In the genomic region with DNA sequence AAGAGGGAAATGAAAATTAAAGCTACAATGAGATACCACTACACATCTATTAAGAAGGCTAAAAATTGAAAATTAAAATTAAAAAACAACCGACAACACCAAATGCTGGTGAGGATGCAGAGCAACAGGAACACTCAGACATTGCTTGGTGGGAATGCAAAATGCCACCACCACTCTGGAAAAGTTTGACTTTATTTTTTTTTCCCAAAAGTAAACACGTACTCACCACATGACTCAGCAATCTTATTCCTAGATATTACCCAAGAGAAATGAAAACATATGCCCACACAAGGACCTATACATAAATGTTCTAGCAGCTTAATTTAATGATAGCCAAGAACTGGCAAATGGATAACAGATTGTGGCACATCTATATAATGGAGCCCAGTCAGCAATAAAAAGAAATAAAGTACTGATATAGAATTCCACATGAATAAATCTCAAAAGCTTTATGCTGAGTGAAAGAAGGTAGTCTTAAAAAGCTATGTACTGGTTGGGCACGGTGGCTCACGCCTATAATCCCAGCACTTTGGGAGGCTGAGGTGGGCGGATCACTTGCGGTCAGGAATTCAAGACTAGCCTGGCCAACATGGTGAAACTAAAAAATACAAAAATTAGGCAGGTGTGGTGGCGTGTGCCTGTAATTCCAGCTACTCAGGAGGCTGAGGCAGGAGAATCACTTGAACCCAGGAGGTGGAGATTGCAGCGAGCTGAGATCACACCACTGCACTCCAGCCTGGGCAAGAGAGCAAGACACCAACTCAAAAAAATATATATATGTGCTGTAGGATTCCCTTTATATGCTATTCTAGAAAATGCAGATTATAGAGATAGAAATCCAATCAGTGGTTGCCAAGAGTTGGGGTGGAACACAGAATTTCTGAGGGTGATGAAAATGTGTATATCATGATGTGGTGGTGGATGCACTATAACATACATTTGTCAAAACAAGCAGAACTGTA, we compare ENCODE assay signal across 1 cellular context.
TF ChIP-seq lines count a peak whose summit lies in the region.

No MANE protein-coding gene starts in this region.

TF ChIP-seq in HepG2, 621 proteins besides CTCF, POLR2A, EP300 and RAD21 (continued from another document and continues in another):
- TF ChIP-seq CREB1 (IDR thresholded peaks at IDR 0.05) (no peak), CREB1 (CRISPR knock-in tag; IDR thresholded peaks at IDR 0.05) (peak; percentile 11; the same call in 1 of the 2 replicates), LCORL (IDR thresholded peaks at IDR 0.05) (no peak), LCORL (CRISPR knock-in tag; IDR thresholded peaks at IDR 0.05) (peak; percentile 40; the same call in 1 of the 2 replicates), ZNF781 (CRISPR knock-in tag; IDR thresholded peaks at IDR 0.05; ENCODE audit: borderline replicate concordance, not compliant biosample characterization) (no peak), ZBTB3 (CRISPR knock-in tag; IDR thresholded peaks at IDR 0.05; ENCODE audit: borderline replicate concordance, low read depth) (no peak), FOXK1 (CRISPR knock-in tag; IDR thresholded peaks at IDR 0.05; ENCODE audit: borderline replicate concordance, low read depth) (peak; percentile 89), BORCS8-MEF2B (CRISPR knock-in tag; IDR thresholded peaks at IDR 0.05) (no peak), ZNF136 (CRISPR knock-in tag; IDR thresholded peaks at IDR 0.05; ENCODE audit: low read depth) (no peak), ZFAT (CRISPR knock-in tag; conservative IDR thresholded peaks at IDR 0.05) (no peak), MAFF (IDR thresholded peaks at IDR 0.05; ENCODE audit: low read depth, low read length) (peak; percentile 94), MIXL1 (CRISPR knock-in tag; IDR thresholded peaks at IDR 0.05) (no peak), CEBPB (IDR thresholded peaks at IDR 0.05; ENCODE audit: borderline replicate concordance, low read depth, low read length) (peak; percentile 66; the same call in 1 of the 2 replicates), KMT2B (CRISPR knock-in tag; IDR thresholded peaks at IDR 0.05) (0 out of 2 replicates have a peak, but pooled peaks have one; percentile 25), SMAD3 (CRISPR knock-in tag; IDR thresholded peaks at IDR 0.05) (peak; percentile 58; the same call in 1 of the 2 replicates), ZNF543 (CRISPR knock-in tag; IDR thresholded peaks at IDR 0.05) (no peak), ZNF430 (CRISPR knock-in tag; IDR thresholded peaks at IDR 0.05) (no peak), HDAC6 (IDR thresholded peaks at IDR 0.05; ENCODE audit: low read depth, low read length) (no peak), SOX6 (IDR thresholded peaks at IDR 0.05) (no peak), SOX6 (CRISPR knock-in tag; IDR thresholded peaks at IDR 0.05) (peak; percentile 38; the same call in 1 of the 2 replicates), ZNF446 (CRISPR knock-in tag; IDR thresholded peaks at IDR 0.05) (no peak), ZNF274 (CRISPR knock-in tag; IDR thresholded peaks at IDR 0.05) (no peak), FOXK2 (IDR thresholded peaks at IDR 0.05) (peak; percentile 36; the same call in 1 of the 2 replicates)
- TF ChIP-seq, protein P1, sequence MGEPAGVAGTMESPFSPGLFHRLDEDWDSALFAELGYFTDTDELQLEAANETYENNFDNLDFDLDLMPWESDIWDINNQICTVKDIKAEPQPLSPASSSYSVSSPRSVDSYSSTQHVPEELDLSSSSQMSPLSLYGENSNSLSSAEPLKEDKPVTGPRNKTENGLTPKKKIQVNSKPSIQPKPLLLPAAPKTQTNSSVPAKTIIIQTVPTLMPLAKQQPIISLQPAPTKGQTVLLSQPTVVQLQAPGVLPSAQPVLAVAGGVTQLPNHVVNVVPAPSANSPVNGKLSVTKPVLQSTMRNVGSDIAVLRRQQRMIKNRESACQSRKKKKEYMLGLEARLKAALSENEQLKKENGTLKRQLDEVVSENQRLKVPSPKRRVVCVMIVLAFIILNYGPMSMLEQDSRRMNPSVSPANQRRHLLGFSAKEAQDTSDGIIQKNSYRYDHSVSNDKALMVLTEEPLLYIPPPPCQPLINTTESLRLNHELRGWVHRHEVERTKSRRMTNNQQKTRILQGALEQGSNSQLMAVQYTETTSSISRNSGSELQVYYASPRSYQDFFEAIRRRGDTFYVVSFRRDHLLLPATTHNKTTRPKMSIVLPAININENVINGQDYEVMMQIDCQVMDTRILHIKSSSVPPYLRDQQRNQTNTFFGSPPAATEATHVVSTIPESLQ (CRISPR knock-in tag; conservative IDR thresholded peaks at IDR 0.05) = no peak
- TF ChIP-seq, protein P2, sequence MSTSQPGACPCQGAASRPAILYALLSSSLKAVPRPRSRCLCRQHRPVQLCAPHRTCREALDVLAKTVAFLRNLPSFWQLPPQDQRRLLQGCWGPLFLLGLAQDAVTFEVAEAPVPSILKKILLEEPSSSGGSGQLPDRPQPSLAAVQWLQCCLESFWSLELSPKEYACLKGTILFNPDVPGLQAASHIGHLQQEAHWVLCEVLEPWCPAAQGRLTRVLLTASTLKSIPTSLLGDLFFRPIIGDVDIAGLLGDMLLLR (CRISPR knock-in tag; IDR thresholded peaks at IDR 0.05) = no peak
- TF ChIP-seq, protein P3, sequence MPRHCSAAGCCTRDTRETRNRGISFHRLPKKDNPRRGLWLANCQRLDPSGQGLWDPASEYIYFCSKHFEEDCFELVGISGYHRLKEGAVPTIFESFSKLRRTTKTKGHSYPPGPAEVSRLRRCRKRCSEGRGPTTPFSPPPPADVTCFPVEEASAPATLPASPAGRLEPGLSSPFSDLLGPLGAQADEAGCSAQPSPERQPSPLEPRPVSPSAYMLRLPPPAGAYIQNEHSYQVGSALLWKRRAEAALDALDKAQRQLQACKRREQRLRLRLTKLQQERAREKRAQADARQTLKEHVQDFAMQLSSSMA (CRISPR knock-in tag; IDR thresholded peaks at IDR 0.05) = no peak
- TF ChIP-seq, protein P4, sequence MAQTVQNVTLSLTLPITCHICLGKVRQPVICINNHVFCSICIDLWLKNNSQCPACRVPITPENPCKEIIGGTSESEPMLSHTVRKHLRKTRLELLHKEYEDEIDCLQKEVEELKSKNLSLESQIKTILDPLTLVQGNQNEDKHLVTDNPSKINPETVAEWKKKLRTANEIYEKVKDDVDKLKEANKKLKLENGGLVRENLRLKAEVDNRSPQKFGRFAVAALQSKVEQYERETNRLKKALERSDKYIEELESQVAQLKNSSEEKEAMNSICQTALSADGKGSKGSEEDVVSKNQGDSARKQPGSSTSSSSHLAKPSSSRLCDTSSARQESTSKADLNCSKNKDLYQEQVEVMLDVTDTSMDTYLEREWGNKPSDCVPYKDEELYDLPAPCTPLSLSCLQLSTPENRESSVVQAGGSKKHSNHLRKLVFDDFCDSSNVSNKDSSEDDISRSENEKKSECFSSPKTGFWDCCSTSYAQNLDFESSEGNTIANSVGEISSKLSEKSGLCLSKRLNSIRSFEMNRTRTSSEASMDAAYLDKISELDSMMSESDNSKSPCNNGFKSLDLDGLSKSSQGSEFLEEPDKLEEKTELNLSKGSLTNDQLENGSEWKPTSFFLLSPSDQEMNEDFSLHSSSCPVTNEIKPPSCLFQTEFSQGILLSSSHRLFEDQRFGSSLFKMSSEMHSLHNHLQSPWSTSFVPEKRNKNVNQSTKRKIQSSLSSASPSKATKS (CRISPR knock-in tag; IDR thresholded peaks at IDR 0.05) = peak; percentile 84; the same call in 1 of the 2 replicates
- TF ChIP-seq, protein P5, sequence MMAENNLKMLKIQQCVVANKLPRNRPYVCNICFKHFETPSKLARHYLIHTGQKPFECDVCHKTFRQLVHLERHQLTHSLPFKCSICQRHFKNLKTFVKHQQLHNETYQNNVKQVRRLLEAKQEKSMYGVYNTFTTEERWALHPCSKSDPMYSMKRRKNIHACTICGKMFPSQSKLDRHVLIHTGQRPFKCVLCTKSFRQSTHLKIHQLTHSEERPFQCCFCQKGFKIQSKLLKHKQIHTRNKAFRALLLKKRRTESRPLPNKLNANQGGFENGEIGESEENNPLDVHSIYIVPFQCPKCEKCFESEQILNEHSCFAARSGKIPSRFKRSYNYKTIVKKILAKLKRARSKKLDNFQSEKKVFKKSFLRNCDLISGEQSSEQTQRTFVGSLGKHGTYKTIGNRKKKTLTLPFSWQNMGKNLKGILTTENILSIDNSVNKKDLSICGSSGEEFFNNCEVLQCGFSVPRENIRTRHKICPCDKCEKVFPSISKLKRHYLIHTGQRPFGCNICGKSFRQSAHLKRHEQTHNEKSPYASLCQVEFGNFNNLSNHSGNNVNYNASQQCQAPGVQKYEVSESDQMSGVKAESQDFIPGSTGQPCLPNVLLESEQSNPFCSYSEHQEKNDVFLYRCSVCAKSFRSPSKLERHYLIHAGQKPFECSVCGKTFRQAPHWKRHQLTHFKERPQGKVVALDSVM (CRISPR knock-in tag; IDR thresholded peaks at IDR 0.05) = 0 out of 2 replicates have a peak, but pooled peaks have one; percentile 27
- TF ChIP-seq, protein P6, sequence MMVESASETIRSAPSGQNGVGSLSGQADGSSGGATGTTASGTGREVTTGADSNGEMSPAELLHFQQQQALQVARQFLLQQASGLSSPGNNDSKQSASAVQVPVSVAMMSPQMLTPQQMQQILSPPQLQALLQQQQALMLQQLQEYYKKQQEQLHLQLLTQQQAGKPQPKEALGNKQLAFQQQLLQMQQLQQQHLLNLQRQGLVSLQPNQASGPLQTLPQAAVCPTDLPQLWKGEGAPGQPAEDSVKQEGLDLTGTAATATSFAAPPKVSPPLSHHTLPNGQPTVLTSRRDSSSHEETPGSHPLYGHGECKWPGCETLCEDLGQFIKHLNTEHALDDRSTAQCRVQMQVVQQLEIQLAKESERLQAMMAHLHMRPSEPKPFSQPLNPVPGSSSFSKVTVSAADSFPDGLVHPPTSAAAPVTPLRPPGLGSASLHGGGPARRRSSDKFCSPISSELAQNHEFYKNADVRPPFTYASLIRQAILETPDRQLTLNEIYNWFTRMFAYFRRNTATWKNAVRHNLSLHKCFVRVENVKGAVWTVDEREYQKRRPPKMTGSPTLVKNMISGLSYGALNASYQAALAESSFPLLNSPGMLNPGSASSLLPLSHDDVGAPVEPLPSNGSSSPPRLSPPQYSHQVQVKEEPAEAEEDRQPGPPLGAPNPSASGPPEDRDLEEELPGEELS (CRISPR knock-in tag; IDR thresholded peaks at IDR 0.05) = 0 out of 2 replicates have a peak, but pooled peaks have one; percentile 17
- TF ChIP-seq, protein P7, sequence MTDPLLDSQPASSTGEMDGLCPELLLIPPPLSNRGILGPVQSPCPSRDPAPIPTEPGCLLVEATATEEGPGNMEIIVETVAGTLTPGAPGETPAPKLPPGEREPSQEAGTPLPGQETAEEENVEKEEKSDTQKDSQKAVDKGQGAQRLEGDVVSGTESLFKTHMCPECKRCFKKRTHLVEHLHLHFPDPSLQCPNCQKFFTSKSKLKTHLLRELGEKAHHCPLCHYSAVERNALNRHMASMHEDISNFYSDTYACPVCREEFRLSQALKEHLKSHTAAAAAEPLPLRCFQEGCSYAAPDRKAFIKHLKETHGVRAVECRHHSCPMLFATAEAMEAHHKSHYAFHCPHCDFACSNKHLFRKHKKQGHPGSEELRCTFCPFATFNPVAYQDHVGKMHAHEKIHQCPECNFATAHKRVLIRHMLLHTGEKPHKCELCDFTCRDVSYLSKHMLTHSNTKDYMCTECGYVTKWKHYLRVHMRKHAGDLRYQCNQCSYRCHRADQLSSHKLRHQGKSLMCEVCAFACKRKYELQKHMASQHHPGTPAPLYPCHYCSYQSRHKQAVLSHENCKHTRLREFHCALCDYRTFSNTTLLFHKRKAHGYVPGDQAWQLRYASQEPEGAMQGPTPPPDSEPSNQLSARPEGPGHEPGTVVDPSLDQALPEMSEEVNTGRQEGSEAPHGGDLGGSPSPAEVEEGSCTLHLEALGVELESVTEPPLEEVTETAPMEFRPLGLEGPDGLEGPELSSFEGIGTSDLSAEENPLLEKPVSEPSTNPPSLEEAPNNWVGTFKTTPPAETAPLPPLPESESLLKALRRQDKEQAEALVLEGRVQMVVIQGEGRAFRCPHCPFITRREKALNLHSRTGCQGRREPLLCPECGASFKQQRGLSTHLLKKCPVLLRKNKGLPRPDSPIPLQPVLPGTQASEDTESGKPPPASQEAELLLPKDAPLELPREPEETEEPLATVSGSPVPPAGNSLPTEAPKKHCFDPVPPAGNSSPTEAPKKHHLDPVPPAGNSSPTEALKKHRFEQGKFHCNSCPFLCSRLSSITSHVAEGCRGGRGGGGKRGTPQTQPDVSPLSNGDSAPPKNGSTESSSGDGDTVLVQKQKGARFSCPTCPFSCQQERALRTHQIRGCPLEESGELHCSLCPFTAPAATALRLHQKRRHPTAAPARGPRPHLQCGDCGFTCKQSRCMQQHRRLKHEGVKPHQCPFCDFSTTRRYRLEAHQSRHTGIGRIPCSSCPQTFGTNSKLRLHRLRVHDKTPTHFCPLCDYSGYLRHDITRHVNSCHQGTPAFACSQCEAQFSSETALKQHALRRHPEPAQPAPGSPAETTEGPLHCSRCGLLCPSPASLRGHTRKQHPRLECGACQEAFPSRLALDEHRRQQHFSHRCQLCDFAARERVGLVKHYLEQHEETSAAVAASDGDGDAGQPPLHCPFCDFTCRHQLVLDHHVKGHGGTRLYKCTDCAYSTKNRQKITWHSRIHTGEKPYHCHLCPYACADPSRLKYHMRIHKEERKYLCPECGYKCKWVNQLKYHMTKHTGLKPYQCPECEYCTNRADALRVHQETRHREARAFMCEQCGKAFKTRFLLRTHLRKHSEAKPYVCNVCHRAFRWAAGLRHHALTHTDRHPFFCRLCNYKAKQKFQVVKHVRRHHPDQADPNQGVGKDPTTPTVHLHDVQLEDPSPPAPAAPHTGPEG (CRISPR knock-in tag; IDR thresholded peaks at IDR 0.05) = peak; percentile 34; the same call in 1 of the 2 replicates
- TF ChIP-seq, protein P8, sequence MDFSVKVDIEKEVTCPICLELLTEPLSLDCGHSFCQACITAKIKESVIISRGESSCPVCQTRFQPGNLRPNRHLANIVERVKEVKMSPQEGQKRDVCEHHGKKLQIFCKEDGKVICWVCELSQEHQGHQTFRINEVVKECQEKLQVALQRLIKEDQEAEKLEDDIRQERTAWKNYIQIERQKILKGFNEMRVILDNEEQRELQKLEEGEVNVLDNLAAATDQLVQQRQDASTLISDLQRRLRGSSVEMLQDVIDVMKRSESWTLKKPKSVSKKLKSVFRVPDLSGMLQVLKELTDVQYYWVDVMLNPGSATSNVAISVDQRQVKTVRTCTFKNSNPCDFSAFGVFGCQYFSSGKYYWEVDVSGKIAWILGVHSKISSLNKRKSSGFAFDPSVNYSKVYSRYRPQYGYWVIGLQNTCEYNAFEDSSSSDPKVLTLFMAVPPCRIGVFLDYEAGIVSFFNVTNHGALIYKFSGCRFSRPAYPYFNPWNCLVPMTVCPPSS (IDR thresholded peaks at IDR 0.05) = no peak
- TF ChIP-seq, protein P9, sequence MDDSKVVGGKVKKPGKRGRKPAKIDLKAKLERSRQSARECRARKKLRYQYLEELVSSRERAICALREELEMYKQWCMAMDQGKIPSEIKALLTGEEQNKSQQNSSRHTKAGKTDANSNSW (CRISPR knock-in tag; IDR thresholded peaks at IDR 0.05; ENCODE audit: borderline replicate concordance) = no peak
- TF ChIP-seq, protein P10, sequence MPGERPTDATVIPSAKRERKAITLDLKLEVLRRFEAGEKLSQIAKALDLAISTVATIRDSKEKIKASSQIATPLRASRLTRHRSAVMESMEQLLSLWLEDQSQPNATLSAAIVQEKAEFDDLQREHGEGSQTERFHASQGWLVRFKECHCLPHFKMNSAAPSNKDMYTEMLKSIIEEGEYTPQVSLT (CRISPR knock-in tag; IDR thresholded peaks at IDR 0.05; ENCODE audit: borderline replicate concordance, low read depth) = no peak
- TF ChIP-seq, protein P11, sequence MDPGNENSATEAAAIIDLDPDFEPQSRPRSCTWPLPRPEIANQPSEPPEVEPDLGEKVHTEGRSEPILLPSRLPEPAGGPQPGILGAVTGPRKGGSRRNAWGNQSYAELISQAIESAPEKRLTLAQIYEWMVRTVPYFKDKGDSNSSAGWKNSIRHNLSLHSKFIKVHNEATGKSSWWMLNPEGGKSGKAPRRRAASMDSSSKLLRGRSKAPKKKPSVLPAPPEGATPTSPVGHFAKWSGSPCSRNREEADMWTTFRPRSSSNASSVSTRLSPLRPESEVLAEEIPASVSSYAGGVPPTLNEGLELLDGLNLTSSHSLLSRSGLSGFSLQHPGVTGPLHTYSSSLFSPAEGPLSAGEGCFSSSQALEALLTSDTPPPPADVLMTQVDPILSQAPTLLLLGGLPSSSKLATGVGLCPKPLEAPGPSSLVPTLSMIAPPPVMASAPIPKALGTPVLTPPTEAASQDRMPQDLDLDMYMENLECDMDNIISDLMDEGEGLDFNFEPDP (CRISPR knock-in tag; conservative IDR thresholded peaks at IDR 0.05) = 0 out of 2 replicates have a peak, but pooled peaks have one; percentile 74
